In the genomic region with DNA sequence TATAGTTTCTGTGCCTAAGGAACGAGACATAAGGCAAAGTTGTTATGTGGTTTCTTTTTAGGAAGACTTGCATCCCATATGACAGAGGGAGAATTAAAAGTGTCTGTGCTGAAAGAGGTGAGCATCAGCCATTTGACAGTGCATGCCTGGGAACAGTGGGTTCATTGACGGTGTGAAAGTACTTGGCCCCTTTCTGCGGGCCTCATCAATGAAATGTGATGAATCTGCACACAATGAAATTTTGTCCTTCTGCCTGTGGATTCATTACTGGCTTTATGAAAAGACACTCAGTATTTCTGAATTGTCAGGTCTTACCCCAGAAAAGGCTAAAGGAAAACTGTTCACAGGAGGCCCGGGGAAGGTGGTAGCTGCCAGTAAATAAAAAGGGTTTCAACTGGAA, we compare ENCODE assay signal across 17 cellular contexts.
A peak's percentile ranks its signal among the peaks of the same experiment; 100 is the strongest.
DNase-seq lines count a peak whose midpoint lies in the region; ATAC-seq and TF ChIP-seq lines count a peak whose summit lies in the region.
"Had no signal": no experiment of that assay in that cellular context is flagged by ENCODE, and none has a peak within 500 bp of the region (broad histone marks: within the 10 kb centered on the region; RNA-seq: fewer than 3 reads in every experiment).

No MANE protein-coding gene starts in this region.

- H3K36me3 Mint-ChIP-seq in activated CD4-positive, alpha-beta T cell treated with anti-CD3 and anti-CD28 coated beads, Interleukin-2, amount 10 ng/mL, durations not matched to agents 24 days and 14 days (ENCODE audit: low read depth) = peaks cover 10% of the 10 kb centered on the region
- no peaks in the 10 kb centered on the region for H3K36me3 Mint-ChIP-seq in endodermal cell (ENCODE audit: low read depth)
- H3K36me3 Mint-ChIP-seq: CD14-positive monocyte had no signal

- H3K36me3 ChIP-seq in endodermal cell (ENCODE audit: control insufficient read depth, insufficient read depth, low read length) = no peaks in the 10 kb centered on the region
- H3K36me3 ChIP-seq: HAP-1 had no signal

- H3K9me3 ChIP-seq in endodermal cell (ENCODE audit: control insufficient read depth, low read length) = no peaks in the 10 kb centered on the region
- H3K9me3 ChIP-seq: HAP-1 had no signal

- no peak for ATAC-seq in stimulated activated naive CD8-positive, alpha-beta T cell treated with anti-CD3 and anti-CD28 coated beads, Interleukin-15, amount 100 ng/mL, for 72 hours
- ATAC-seq in stimulated activated naive CD8-positive, alpha-beta T cell treated with anti-CD3 and anti-CD28 coated beads, Interleukin-15, Interleukin-2, amounts not matched to agents 100 U/mL and 50 U/mL, for 24 hours = no peak
- ATAC-seq in GM18868 (IDR thresholded peaks at IDR 0.05; ENCODE audit: unreplicated experiment) (no peak), GM21515 (IDR thresholded peaks at IDR 0.05; ENCODE audit: unreplicated experiment) (no peak), GM18873 (IDR thresholded peaks at IDR 0.05; ENCODE audit: low FRiP score, unreplicated experiment) (no peak)

- peaks cover 5% of the 10 kb centered on the region for H3K9me3 Mint-ChIP-seq in activated CD4-positive, alpha-beta T cell treated with anti-CD3 and anti-CD28 coated beads, Interleukin-2, amount 10 ng/mL, durations not matched to agents 24 days and 14 days
- H3K9me3 Mint-ChIP-seq in stimulated activated naive CD8-positive, alpha-beta T cell treated with anti-CD3 and anti-CD28 coated beads, Interleukin-15, amount 100 ng/mL, for 72 hours = peaks cover 13 to 17% of the 10 kb centered on the region in 2 donors
- no peaks in the 10 kb centered on the region for H3K9me3 Mint-ChIP-seq in endodermal cell

- peak overlapping the region; percentile 54 for H3K27ac Mint-ChIP-seq in activated CD4-positive, alpha-beta T cell treated with anti-CD3 and anti-CD28 coated beads, Interleukin-2, amount 10 ng/mL, durations not matched to agents 24 days and 14 days
- peak overlapping the region; percentile 5 to 49 for H3K27ac Mint-ChIP-seq in stimulated activated naive CD8-positive, alpha-beta T cell treated with anti-CD3 and anti-CD28 coated beads, Interleukin-15, amount 100 ng/mL, for 72 hours
- H3K27ac Mint-ChIP-seq in endodermal cell = no peak overlapping the region

- TF ChIP-seq CTCF in endodermal cell (conservative IDR thresholded peaks at IDR 0.05) = no peak

- H3K9ac ChIP-seq in endodermal cell (ENCODE audit: extremely low read depth, low read length, poor library complexity, severe bottlenecking) = no peak overlapping the region

- no peaks in the 10 kb centered on the region for H3K27me3 ChIP-seq in endodermal cell (ENCODE audit: control insufficient read depth, insufficient read depth, low read length, poor library complexity, severe bottlenecking)

- H3K4me3 Mint-ChIP-seq in activated CD4-positive, alpha-beta T cell treated with anti-CD3 and anti-CD28 coated beads, Interleukin-2, amount 10 ng/mL, durations not matched to agents 24 days and 14 days = peak overlapping the region; percentile 62
- no peak overlapping the region for H3K4me3 Mint-ChIP-seq in stimulated activated naive CD8-positive, alpha-beta T cell treated with anti-CD3 and anti-CD28 coated beads, Interleukin-15, amount 100 ng/mL, for 72 hours
- no peak overlapping the region for H3K4me3 Mint-ChIP-seq in endodermal cell
- H3K4me3 Mint-ChIP-seq: CD14-positive monocyte had no signal

- H3K27me3 Mint-ChIP-seq in activated CD4-positive, alpha-beta T cell treated with anti-CD3 and anti-CD28 coated beads, Interleukin-2, amount 10 ng/mL, durations not matched to agents 24 days and 14 days = no peaks in the 10 kb centered on the region
- no peaks in the 10 kb centered on the region for H3K27me3 Mint-ChIP-seq in stimulated activated naive CD8-positive, alpha-beta T cell treated with anti-CD3 and anti-CD28 coated beads, Interleukin-15, amount 100 ng/mL, for 72 hours
- no peaks in the 10 kb centered on the region for H3K27me3 Mint-ChIP-seq in endodermal cell (ENCODE audit: insufficient read depth)

- H3K27ac ChIP-seq in endodermal cell (ENCODE audit: low read depth, low read length) = no peak overlapping the region

- no peak overlapping the region for H3K4me3 ChIP-seq in endodermal cell (ENCODE audit: low read length)
- H3K4me3 ChIP-seq: HAP-1 had no signal

- WGBS in endodermal cell (ENCODE audit: insufficient coverage in 1 of 2, insufficient read length in 1 of 2), 2 experiments = 85 to 90% methylated on average over 3 to 4 of the region's 4 CpGs

- intact Hi-C loops in activated CD4-positive, alpha-beta T cell treated with anti-CD3 and anti-CD28 coated beads, Interleukin-2, amount 10 ng/mL, durations not matched to agents 24 days and 14 days (cut with micrococcal nuclease) = loop anchor here (2.0 to 5.0 kb wide), 4 partner anchors 53 to 593 kb away; no protein-coding TSS in a partner anchor

- peaks cover 4% of the 10 kb centered on the region for H3K4me1 ChIP-seq in endodermal cell (ENCODE audit: control insufficient read depth, insufficient read depth, low read length)

- DNase-seq in activated CD4-positive, alpha-beta T cell treated with anti-CD3 and anti-CD28 coated beads, Interleukin-2, amount 10 ng/mL, durations not matched to agents 24 days and 14 days = no peak
- DNase-seq in activated CD4-positive, alpha-beta T cell treated with anti-CD3 and anti-CD28 coated beads for 4 hours = no peak
- no peak for DNase-seq in stimulated activated naive CD8-positive, alpha-beta T cell treated with anti-CD3 and anti-CD28 coated beads, Interleukin-15, amount 100 ng/mL, for 72 hours
- no peak for DNase-seq in stimulated activated naive CD8-positive, alpha-beta T cell treated with anti-CD3 and anti-CD28 coated beads, Interleukin-15, Interleukin-2, amounts not matched to agents 100 U/mL and 50 U/mL, for 24 hours
- DNase-seq in endodermal cell = peak; percentile 28
- DNase-seq: Calu3, DMS53, NCI-H1048, NCI-H1436 treated with DMSO at 0.1 percent for 48 hours, NCI-H2081 treated with DMSO at 0.1 percent for 48 hours, NCI-H2227 treated with DMSO at 0.1 percent for 48 hours, NCI-H524 treated with DMSO at 0.1 percent for 48 hours had no signal

- H3K4me1 Mint-ChIP-seq in activated CD4-positive, alpha-beta T cell treated with anti-CD3 and anti-CD28 coated beads, Interleukin-2, amount 10 ng/mL, durations not matched to agents 24 days and 14 days = peaks cover 39% of the 10 kb centered on the region
- H3K4me1 Mint-ChIP-seq in stimulated activated naive CD8-positive, alpha-beta T cell treated with anti-CD3 and anti-CD28 coated beads, Interleukin-15, amount 100 ng/mL, for 72 hours = peaks cover 57% of the 10 kb centered on the region
- H3K4me1 Mint-ChIP-seq in endodermal cell = peaks cover 7% of the 10 kb centered on the region
- H3K4me1 Mint-ChIP-seq: CD14-positive monocyte had no signal
